Comparison of ENCODE assay signal across 13 cellular contexts in the genomic region with DNA sequence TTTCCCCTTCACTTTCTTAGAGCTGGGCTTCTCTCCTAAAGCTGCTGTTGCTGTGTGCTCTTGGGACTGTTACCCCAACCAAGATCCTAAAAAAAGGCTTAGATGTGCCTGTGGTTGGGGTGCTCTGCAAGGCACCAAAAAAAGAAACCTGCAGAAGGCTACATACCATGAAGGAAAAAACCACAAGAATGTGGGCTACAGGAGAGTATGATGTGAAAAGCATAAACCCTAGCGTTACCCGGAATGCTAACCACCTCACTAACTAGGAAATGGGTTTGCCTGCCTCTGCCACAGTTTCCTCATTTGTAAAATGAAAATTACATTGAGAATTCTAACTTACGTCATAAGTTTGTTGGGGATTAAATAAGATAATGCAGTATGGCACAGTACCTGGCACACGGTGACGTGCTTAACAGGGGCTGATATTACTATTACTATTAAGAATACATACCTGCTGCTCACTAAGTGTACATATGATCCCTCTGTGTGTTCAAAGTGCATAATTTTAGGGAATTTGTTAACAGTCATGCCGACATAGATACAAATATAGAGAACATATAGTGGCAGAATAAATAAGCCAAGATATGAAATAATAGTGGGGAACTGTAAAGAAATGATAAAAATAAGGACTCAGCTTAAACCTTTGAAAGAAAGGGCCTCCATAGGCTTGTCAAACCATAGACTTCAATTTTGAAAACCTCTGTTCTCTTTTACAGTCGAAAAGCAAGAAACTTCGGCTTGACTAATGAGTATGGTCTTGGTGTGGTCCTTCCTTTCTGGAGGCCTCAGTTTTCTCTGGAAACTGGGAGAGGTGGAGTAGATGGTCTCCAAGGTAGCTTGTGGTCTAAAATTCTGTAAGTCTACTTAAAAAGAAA.
DNase-seq lines count a peak whose midpoint lies in the region; ATAC-seq and TF ChIP-seq lines count a peak whose summit lies in the region.
"Had no signal": no experiment of that assay in that cellular context is flagged by ENCODE, and none has a peak within 500 bp of the region (broad histone marks: within the 10 kb centered on the region; RNA-seq: fewer than 3 reads in every experiment).

No MANE protein-coding gene starts in this region.

- no peak overlapping the region for H4K91ac ChIP-seq in H9 (ENCODE audit: insufficient read length, low read depth, low read length)

- peak overlapping the region; percentile 90 for H3K27ac Mint-ChIP-seq in activated CD8-positive, alpha-beta memory T cell treated with anti-CD3 and anti-CD28 coated beads, Interleukin-2, amount 10 ng/mL, durations not matched to agents 7 days and 5 days
- peak overlapping the region; percentile 81 for H3K27ac Mint-ChIP-seq in central memory CD8-positive, alpha-beta T cell (ENCODE audit: low read depth)
- peak overlapping the region; percentile 86 for H3K27ac Mint-ChIP-seq in stimulated activated naive CD8-positive, alpha-beta T cell treated with anti-CD3 and anti-CD28 coated beads, Interleukin-15, Interleukin-2, amounts not matched to agents 100 ng/mL and 50 ng/mL, for 24 hours
- 0 out of 7 replicates have a peak overlapping the region, but pooled peaks of 1 of the 3 experiments have one; percentile 50 for H3K27ac Mint-ChIP-seq in H9

- H3K27me3 ChIP-seq in H9 (ENCODE audit: insufficient read depth, low read length) = no peaks in the 10 kb centered on the region

- H2BK12ac ChIP-seq in H9 (ENCODE audit: insufficient read length, low read depth, low read length) = no peak overlapping the region

- H2BK15ac ChIP-seq in H9 (ENCODE audit: low read depth, low read length) = no peak overlapping the region

- TF ChIP-seq CTCF in H9 (conservative IDR thresholded peaks at IDR 0.05) = no peak

- no peaks in the 10 kb centered on the region for H3K9me3 Mint-ChIP-seq in activated CD8-positive, alpha-beta memory T cell treated with anti-CD3 and anti-CD28 coated beads, Interleukin-2, amount 10 ng/mL, durations not matched to agents 7 days and 5 days (ENCODE audit: low read depth)
- no peaks in the 10 kb centered on the region for H3K9me3 Mint-ChIP-seq in central memory CD8-positive, alpha-beta T cell
- H3K9me3 Mint-ChIP-seq in stimulated activated naive CD8-positive, alpha-beta T cell treated with anti-CD3 and anti-CD28 coated beads, Interleukin-15, Interleukin-2, amounts not matched to agents 100 ng/mL and 50 ng/mL, for 24 hours = no peaks in the 10 kb centered on the region
- no peaks in the 10 kb centered on the region for H3K9me3 Mint-ChIP-seq in H9

- no peak overlapping the region for H3K56ac ChIP-seq in H9 (ENCODE audit: insufficient read length, low read depth, low read length)

- H2BK120ac ChIP-seq in H9 (ENCODE audit: low read depth, low read length, poor library complexity, severe bottlenecking) = no peak overlapping the region

- H3K4me2 ChIP-seq in H9 (ENCODE audit: insufficient read depth, insufficient read length, low read length) = no peak overlapping the region

- no peak overlapping the region for H2BK20ac ChIP-seq in H9 (ENCODE audit: low read depth, low read length, poor library complexity, severe bottlenecking)

- no peak overlapping the region for H4K5ac ChIP-seq in H9 (ENCODE audit: insufficient read length, low read depth, low read length)

- H3K4me1 Mint-ChIP-seq in activated CD8-positive, alpha-beta memory T cell treated with anti-CD3 and anti-CD28 coated beads, Interleukin-2, amount 10 ng/mL, durations not matched to agents 7 days and 5 days = peaks cover 61% of the 10 kb centered on the region
- H3K4me1 Mint-ChIP-seq in central memory CD8-positive, alpha-beta T cell = peaks cover 38% of the 10 kb centered on the region
- peaks cover 40% of the 10 kb centered on the region for H3K4me1 Mint-ChIP-seq in stimulated activated naive CD8-positive, alpha-beta T cell treated with anti-CD3 and anti-CD28 coated beads, Interleukin-15, Interleukin-2, amounts not matched to agents 100 ng/mL and 50 ng/mL, for 24 hours (ENCODE audit: low read depth)
- peaks cover 3 to 5% of the 10 kb centered on the region in 2 experiments; a peak in 2 of 4 replicates for H3K4me1 Mint-ChIP-seq in H9

- H3K27ac ChIP-seq in H9 (ENCODE audit: insufficient read length, low read depth, low read length) = no peak overlapping the region
- H3K27ac ChIP-seq: parathyroid adenoma had no signal

- no peak overlapping the region for H3T11ph ChIP-seq in H9 (ENCODE audit: low read length)

- no peak overlapping the region for H3K14ac ChIP-seq in H9 (ENCODE audit: insufficient read depth, low read length)

- peak overlapping the region; percentile 64 for H3K4me3 Mint-ChIP-seq in activated CD8-positive, alpha-beta memory T cell treated with anti-CD3 and anti-CD28 coated beads, Interleukin-2, amount 10 ng/mL, durations not matched to agents 7 days and 5 days
- peak overlapping the region; percentile 74 for H3K4me3 Mint-ChIP-seq in central memory CD8-positive, alpha-beta T cell
- H3K4me3 Mint-ChIP-seq in stimulated activated naive CD8-positive, alpha-beta T cell treated with anti-CD3 and anti-CD28 coated beads, Interleukin-15, Interleukin-2, amounts not matched to agents 100 ng/mL and 50 ng/mL, for 24 hours = peak overlapping the region; percentile 72
- no peak overlapping the region for H3K4me3 Mint-ChIP-seq in H9

- H3K27me3 Mint-ChIP-seq in activated CD8-positive, alpha-beta memory T cell treated with anti-CD3 and anti-CD28 coated beads, Interleukin-2, amount 10 ng/mL, durations not matched to agents 7 days and 5 days = no peaks in the 10 kb centered on the region
- no peaks in the 10 kb centered on the region for H3K27me3 Mint-ChIP-seq in central memory CD8-positive, alpha-beta T cell
- H3K27me3 Mint-ChIP-seq in stimulated activated naive CD8-positive, alpha-beta T cell treated with anti-CD3 and anti-CD28 coated beads, Interleukin-15, Interleukin-2, amounts not matched to agents 100 ng/mL and 50 ng/mL, for 24 hours = no peaks in the 10 kb centered on the region
- no peaks in the 10 kb centered on the region for H3K27me3 Mint-ChIP-seq in H9 (ENCODE audit: low read depth)

- H3K23me2 ChIP-seq in H9 (ENCODE audit: insufficient read length, low read depth, low read length, poor library complexity, severe bottlenecking) = no peaks in the 10 kb centered on the region

- H3K9me3 ChIP-seq in H9 (ENCODE audit: control insufficient read depth, low read depth, low read length) = no peaks in the 10 kb centered on the region

- WGBS in H9 (ENCODE audit: extremely low coverage, insufficient read length, low lambda C conversion rate) = no CpG with 5 or more reads among the region's 8 CpGs

- H3K4me1 ChIP-seq in H9 (ENCODE audit: insufficient read depth, low read length) = no peaks in the 10 kb centered on the region; the same call in 1 of the 2 replicates

- no peak overlapping the region for H3K4ac ChIP-seq in H9 (ENCODE audit: low read depth, low read length)

- no peak overlapping the region for H3K23ac ChIP-seq in H9 (ENCODE audit: insufficient read length, low read depth, low read length)

- H3K9ac ChIP-seq in H9 (ENCODE audit: extremely low read depth, insufficient read length, low read length) = no peak overlapping the region
- H3K9ac ChIP-seq: parathyroid adenoma had no signal

- no peak overlapping the region for H2BK5ac ChIP-seq in H9 (ENCODE audit: insufficient read length, low read length)

- H3K79me1 ChIP-seq in H9 (ENCODE audit: insufficient read depth, low read depth, low read length, poor library complexity, severe bottlenecking) = no peaks in the 10 kb centered on the region

- peaks cover 9% of the 10 kb centered on the region for H3K36me3 Mint-ChIP-seq in activated CD8-positive, alpha-beta memory T cell treated with anti-CD3 and anti-CD28 coated beads, Interleukin-2, amount 10 ng/mL, durations not matched to agents 7 days and 5 days
- peaks cover 7% of the 10 kb centered on the region for H3K36me3 Mint-ChIP-seq in central memory CD8-positive, alpha-beta T cell (ENCODE audit: insufficient read depth)
- no peaks in the 10 kb centered on the region for H3K36me3 Mint-ChIP-seq in stimulated activated naive CD8-positive, alpha-beta T cell treated with anti-CD3 and anti-CD28 coated beads, Interleukin-15, Interleukin-2, amounts not matched to agents 100 ng/mL and 50 ng/mL, for 24 hours (ENCODE audit: low read depth)
- H3K36me3 Mint-ChIP-seq in H9 (ENCODE audit: insufficient read depth in 1 of 3, low read depth in 3 of 3) = no peaks in the 10 kb centered on the region

- H4K8ac ChIP-seq in H9 (replicated peaks; ENCODE audit: insufficient read length, low read depth, low read length) = no peak overlapping the region

- CTCF ChIA-PET in activated CD8-positive, alpha-beta memory T cell treated with anti-CD3 and anti-CD28 coated beads, Interleukin-2, amount 10 ng/mL, durations not matched to agents 7 days and 5 days (lab: Charles Lee) = interaction anchor here (0.9 to 1.6 kb wide), 4 partner anchors 8 to 190 kb away, joined by 3 to 4 read pairs (median 4); no protein-coding TSS in a partner anchor

- H2AFZ ChIP-seq in H9 (ENCODE audit: low read length) = no peak overlapping the region
- H2AFZ ChIP-seq: parathyroid adenoma had no signal

- peak; percentile 74 for DNase-seq in activated CD8-positive, alpha-beta memory T cell treated with anti-CD3 and anti-CD28 coated beads, Interleukin-2, amount 10 ng/mL, durations not matched to agents 7 days and 5 days
- DNase-seq in activated CD8-positive, alpha-beta memory T cell treated with anti-CD3 and anti-CD28 coated beads, Interleukin-2, amount 50 U/mL, for 48 hours = no peak
- DNase-seq in RPMI7951 (ENCODE audit: low read depth) (peak; percentile 47), H9 (no peak), hippocampal formation (lab: John Stamatoyannopoulos, UW) (no peak), HUDEP-2 (lab: John Stamatoyannopoulos, UW; ENCODE audit: unreplicated experiment in 76 of 76) (no peak)
- no peak for DNase-seq in central memory CD8-positive, alpha-beta T cell (ENCODE audit: low spot score in 2 of 2)
- DNase-seq: dermis blood vessel endothelial cell; NCI-H187; stimulated activated CD4-positive, alpha-beta T cell treated with anti-CD3 and anti-CD28 coated beads, Interleukin-4, amount 100 ng/mL, for 4 hours; T1000 had no signal

- H3K18ac ChIP-seq in H9 (ENCODE audit: insufficient read length, low read depth, low read length) = no peak overlapping the region

- no peaks in the 10 kb centered on the region for H4K20me1 ChIP-seq in H9 (ENCODE audit: control insufficient read depth, insufficient read depth, insufficient read length)

- no peaks in the 10 kb centered on the region for H3K79me2 ChIP-seq in H9 (ENCODE audit: insufficient read depth, low read length)
- H3K79me2 ChIP-seq: parathyroid adenoma had no signal

- no peak overlapping the region for H2AK5ac ChIP-seq in H9 (ENCODE audit: insufficient read length, low read length)

- peak; percentile 50 for ATAC-seq in activated CD8-positive, alpha-beta memory T cell treated with anti-CD3 and anti-CD28 coated beads, Interleukin-2, amount 10 ng/mL, durations not matched to agents 7 days and 5 days
- ATAC-seq in central memory CD8-positive, alpha-beta T cell (replicated peaks; ENCODE audit: extremely low read depth, poor library complexity, severe bottlenecking) = peak; percentile 8

Comparison
In these comparisons a context has a peak if more than half of its experiments do, and no peak if none do; other contexts are left out.
1. DNase-seq: peak in activated CD8-positive, alpha-beta memory T cell treated with anti-CD3 and anti-CD28 coated beads, Interleukin-2, amount 10 ng/mL, durations not matched to agents 7 days and 5 days (single experiment) and RPMI7951 (single experiment); none in activated CD8-positive, alpha-beta memory T cell treated with anti-CD3 and anti-CD28 coated beads, Interleukin-2, amount 50 U/mL, for 48 hours (single experiment), central memory CD8-positive, alpha-beta T cell (0 of 2), H9 (single experiment), hippocampal formation (0 of 2) and HUDEP-2 (0 of 76).
2. H3K4me3 Mint-ChIP-seq: peak in activated CD8-positive, alpha-beta memory T cell treated with anti-CD3 and anti-CD28 coated beads, Interleukin-2, amount 10 ng/mL, durations not matched to agents 7 days and 5 days (single experiment), central memory CD8-positive, alpha-beta T cell (single experiment) and stimulated activated naive CD8-positive, alpha-beta T cell treated with anti-CD3 and anti-CD28 coated beads, Interleukin-15, Interleukin-2, amounts not matched to agents 100 ng/mL and 50 ng/mL, for 24 hours (single experiment); none in H9 (0 of 2).